In genomic region chr10:92411406-92411805, GRCh38 we compare ENCODE assay signal across 34 cellular contexts.
"Had no signal": no experiment of that assay in that cellular context is flagged by ENCODE, and none has a peak within 500 bp of the region (broad histone marks: within the 10 kb centered on the region; RNA-seq: fewer than 3 reads in every experiment).

No MANE protein-coding gene starts in this region.

- H3K27ac Mint-ChIP-seq: activated B cell treated with CpG ODN at 0.5 μM for 24 hours; activated CD4-positive, alpha-beta memory T cell treated with anti-CD3 and anti-CD28 coated beads for 36 hours; activated CD4-positive, alpha-beta T cell treated with anti-CD3 and anti-CD28 coated beads, Interleukin-2, amount 10 ng/mL, durations not matched to agents 24 days and 14 days; activated CD8-positive, alpha-beta T cell treated with anti-CD3 and anti-CD28 coated beads for 36 hours; activated naive CD4-positive, alpha-beta T cell treated with anti-CD3 and anti-CD28 coated beads for 36 hours; activated naive CD4-positive, alpha-beta T cell treated with anti-CD3 and anti-CD28 coated beads, Interleukin-2, amount 50 U/mL, for 72 hours; activated naive CD8-positive, alpha-beta T cell treated with anti-CD3 and anti-CD28 coated beads for 36 hours; activated T-cell treated with anti-CD3 and anti-CD28 coated beads, Interleukin-2, amount 50 U/mL, for 72 hours; activated T-helper 1 cell treated with anti-CD3 and anti-CD28 coated beads, Interleukin-12 subunit alpha, Interleukin-12 subunit beta, Interleukin-2, Interleukin-4 antibody, amounts not matched to agents 30 ng/mL and 10 ng/mL and 1 ng/mL, durations not matched to agents 14 hours and 24 hours and 36 hours; activated T-helper 17 cell treated with anti-CD3 and anti-CD28 coated beads, Interleukin-2, amount 50 U/mL, for 72 hours; T-helper 1 cell treated with Interleukin-12 subunit alpha and Interleukin-12 subunit beta and Interleukin-4 antibody, amounts not matched to agents 30 μg/mL and 1 μg/mL, for 36 hours; T-helper 2 cell treated with Interferon-gamma antibody and Interleukin-4, amounts not matched to agents 5 μg/mL and 100 μg/mL, for 36 hours had no signal

- H3K27ac ChIP-seq: adrenal gland, body of pancreas, brain microvascular endothelial cell, breast epithelium, VCaP had no signal

- H3K9me3 ChIP-seq: adrenal gland, body of pancreas, breast epithelium had no signal

- H3K4me1 Mint-ChIP-seq: activated B cell treated with CpG ODN at 0.5 μM for 24 hours; activated CD4-positive, alpha-beta T cell treated with anti-CD3 and anti-CD28 coated beads, Interleukin-2, amount 10 ng/mL, durations not matched to agents 24 days and 14 days; activated naive CD8-positive, alpha-beta T cell treated with anti-CD3 and anti-CD28 coated beads for 36 hours; activated T-helper 17 cell treated with anti-CD3 and anti-CD28 coated beads, Interleukin-2, amount 50 U/mL, for 72 hours had no signal

- H3K36me3 Mint-ChIP-seq: activated CD4-positive, alpha-beta memory T cell treated with anti-CD3 and anti-CD28 coated beads for 36 hours had no signal

- DNase-seq: activated B cell treated with CpG ODN at 0.5 μM for 24 hours; activated CD4-positive, alpha-beta memory T cell treated with anti-CD3 and anti-CD28 coated beads for 36 hours; activated CD4-positive, alpha-beta T cell treated with anti-CD3 and anti-CD28 coated beads for 4 hours; activated CD4-positive, alpha-beta T cell treated with anti-CD3 and anti-CD28 coated beads, Interleukin-2, amount 10 ng/mL, durations not matched to agents 24 days and 14 days; activated CD4-positive, alpha-beta T cell treated with anti-CD3 and anti-CD28 coated beads, Interleukin-2, amount 50 U/mL, for 1 hour; activated CD4-positive, alpha-beta T cell treated with anti-CD3 and anti-CD28 coated beads, Interleukin-2, amount 50 U/mL, for 4 hours; activated CD4-positive, CD25-positive, alpha-beta regulatory T cell treated with anti-CD3 and anti-CD28 coated beads, Interleukin-2, amount 50 U/mL, for 72 hours; activated CD8-positive, alpha-beta memory T cell treated with anti-CD3 and anti-CD28 coated beads, Interleukin-2, amount 50 U/mL, for 4 hours; activated CD8-positive, alpha-beta T cell treated with anti-CD3 and anti-CD28 coated beads for 36 hours; activated effector memory CD4-positive, alpha-beta T cell treated with anti-CD3 and anti-CD28 coated beads, Interleukin-2, amount 50 U/mL, for 16 hours; activated gamma-delta T cell treated with Interleukin-2 at 50 U/mL for 16 hours; activated naive CD4-positive, alpha-beta T cell; activated naive CD4-positive, alpha-beta T cell treated with anti-CD3 and anti-CD28 coated beads for 36 hours; activated naive CD4-positive, alpha-beta T cell treated with anti-CD3 and anti-CD28 coated beads, Interleukin-2, amount 50 U/mL, for 16 hours; activated naive CD8-positive, alpha-beta T cell treated with anti-CD3 and anti-CD28 coated beads for 36 hours; activated T-cell treated with anti-CD3 and anti-CD28 coated beads for 4 hours; activated T-cell treated with anti-CD3 and anti-CD28 coated beads, Interleukin-2, amount 50 U/mL, for 1 hour; activated T-cell treated with anti-CD3 and anti-CD28 coated beads, Interleukin-2, amount 50 U/mL, for 4 hours; activated T-cell treated with anti-CD3 and anti-CD28 coated beads, Interleukin-2, amount 50 U/mL, for 72 hours; adrenal gland; amniotic stem cell; aorta; body of pancreas; brain microvascular endothelial cell; central memory CD4-positive, alpha-beta T cell; T-helper 2 cell; T-helper 9 cell had no signal

- H3K27me3 ChIP-seq: adrenal gland, body of pancreas, brain microvascular endothelial cell, breast epithelium had no signal

- H3K4me1 ChIP-seq: adrenal gland, body of pancreas, breast epithelium had no signal

- ATAC-seq: activated CD8-positive, alpha-beta T cell treated with anti-CD3 and anti-CD28 coated beads for 36 hours; activated naive CD4-positive, alpha-beta T cell treated with anti-CD3 and anti-CD28 coated beads, Interleukin-2, amount 50 U/mL, for 72 hours; activated T-cell treated with anti-CD3 and anti-CD28 coated beads, Interleukin-2, amount 50 U/mL, for 4 hours; activated T-cell treated with anti-CD3 and anti-CD28 coated beads, Interleukin-2, amount 50 U/mL, for 72 hours; activated T-helper 17 cell treated with anti-CD3 and anti-CD28 coated beads, Interleukin-2, amount 50 U/mL, for 72 hours; body of pancreas had no signal

- H3K4me3 ChIP-seq: adrenal gland, body of pancreas, breast epithelium had no signal

- H3K9me3 Mint-ChIP-seq: activated CD4-positive, alpha-beta T cell treated with anti-CD3 and anti-CD28 coated beads, Interleukin-2, amount 10 ng/mL, durations not matched to agents 24 days and 14 days; activated naive CD4-positive, alpha-beta T cell treated with anti-CD3 and anti-CD28 coated beads for 36 hours; activated T-helper 1 cell treated with anti-CD3 and anti-CD28 coated beads, Interleukin-12 subunit alpha, Interleukin-12 subunit beta, Interleukin-2, Interleukin-4 antibody, amounts not matched to agents 30 ng/mL and 10 ng/mL and 1 ng/mL, durations not matched to agents 14 hours and 24 hours and 36 hours; T-helper 2 cell treated with Interferon-gamma antibody and Interleukin-4, amounts not matched to agents 5 μg/mL and 100 μg/mL, for 36 hours had no signal

- H3K36me3 ChIP-seq: adrenal gland, brain microvascular endothelial cell, breast epithelium had no signal

- H3K27me3 Mint-ChIP-seq: activated B cell treated with CpG ODN at 0.5 μM for 24 hours; activated CD4-positive, alpha-beta T cell treated with anti-CD3 and anti-CD28 coated beads, Interleukin-2, amount 10 ng/mL, durations not matched to agents 24 days and 14 days; activated naive CD8-positive, alpha-beta T cell treated with anti-CD3 and anti-CD28 coated beads for 36 hours had no signal

- H3K4me3 Mint-ChIP-seq: activated B cell treated with CpG ODN at 0.5 μM for 24 hours; activated CD4-positive, alpha-beta memory T cell treated with anti-CD3 and anti-CD28 coated beads for 36 hours; activated CD4-positive, alpha-beta T cell treated with anti-CD3 and anti-CD28 coated beads, Interleukin-2, amount 10 ng/mL, durations not matched to agents 24 days and 14 days; activated CD8-positive, alpha-beta T cell treated with anti-CD3 and anti-CD28 coated beads for 36 hours; activated naive CD4-positive, alpha-beta T cell treated with anti-CD3 and anti-CD28 coated beads for 36 hours; activated naive CD8-positive, alpha-beta T cell treated with anti-CD3 and anti-CD28 coated beads for 36 hours; activated T-cell treated with anti-CD3 and anti-CD28 coated beads, Interleukin-2, amount 50 U/mL, for 4 hours; activated T-cell treated with anti-CD3 and anti-CD28 coated beads, Interleukin-2, amount 50 U/mL, for 72 hours; activated T-helper 1 cell treated with anti-CD3 and anti-CD28 coated beads, Interleukin-12 subunit alpha, Interleukin-12 subunit beta, Interleukin-2, Interleukin-4 antibody, amounts not matched to agents 30 ng/mL and 10 ng/mL and 1 ng/mL, durations not matched to agents 14 hours and 24 hours and 36 hours; activated T-helper 17 cell treated with anti-CD3 and anti-CD28 coated beads, Interleukin-2, amount 50 U/mL, for 72 hours; T-helper 1 cell treated with Interleukin-12 subunit alpha and Interleukin-12 subunit beta and Interleukin-4 antibody, amounts not matched to agents 30 μg/mL and 1 μg/mL, for 36 hours; T-helper 2 cell treated with Interferon-gamma antibody and Interleukin-4, amounts not matched to agents 5 μg/mL and 100 μg/mL, for 36 hours had no signal
